ENCODE assay signal across 10 cellular contexts in the genomic region with DNA sequence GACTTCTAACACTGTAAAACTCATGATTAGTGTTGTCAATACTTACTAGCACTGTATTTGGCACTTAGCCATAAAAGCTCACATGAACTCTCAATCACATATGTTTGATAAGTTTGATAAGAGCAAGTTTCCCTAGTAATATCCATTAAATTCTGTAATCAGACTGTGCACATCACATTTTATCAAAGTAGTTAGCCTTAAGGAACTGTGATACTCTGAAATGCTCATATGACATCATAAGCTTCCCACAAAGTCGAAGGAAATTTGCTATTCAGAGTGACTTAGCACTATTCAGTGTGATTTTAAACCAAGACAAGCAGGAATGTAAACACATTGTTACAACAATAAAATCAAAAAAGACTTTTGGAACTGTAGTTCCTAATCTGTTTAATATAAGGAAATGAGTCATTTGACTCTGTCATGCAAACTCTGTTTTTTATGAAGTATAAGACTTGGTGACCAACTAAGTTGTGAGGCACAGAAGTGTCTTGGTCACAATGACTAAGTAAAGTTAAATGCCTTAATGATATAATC. TPM values are rescaled to one million over a fixed set of nuclear protein-coding genes. Genes with fewer than 3 reads are reported as not detected.
DNase-seq lines count a peak whose midpoint lies in the region; ATAC-seq and TF ChIP-seq lines count a peak whose summit lies in the region.
"Had no signal": no experiment of that assay in that cellular context is flagged by ENCODE, and none has a peak within 500 bp of the region (broad histone marks: within the 10 kb centered on the region; RNA-seq: fewer than 3 reads in every experiment).

No MANE protein-coding gene starts in this region.

- H3K4me1 ChIP-seq in ascending aorta, result no peaks in the 10 kb centered on the region

- peaks cover 2 to 3% of the 10 kb centered on the region in 2 donors for H3K9me3 Mint-ChIP-seq in natural killer cell

- intact Hi-C loops in ascending aorta (cut with DNase I) (no loop called here), natural killer cell (cut with micrococcal nuclease) (no loop called here)

- no peak for TF ChIP-seq CTCF in ascending aorta (IDR thresholded peaks at IDR 0.05)
- TF ChIP-seq CTCF in natural killer cell (IDR thresholded peaks at IDR 0.05), result no peak

- H3K27me3 Mint-ChIP-seq in natural killer cell (ENCODE audit: low read depth in 2 of 2), result no peaks in the 10 kb centered on the region

- H3K4me3 ChIP-seq in ascending aorta, result no peak overlapping the region
- H3K4me3 ChIP-seq: HAP-1 had no signal

- ATAC-seq in GM18520 (IDR thresholded peaks at IDR 0.05; ENCODE audit: unreplicated experiment), result peak; percentile 48
- ATAC-seq in HG03196 (IDR thresholded peaks at IDR 0.05; ENCODE audit: unreplicated experiment), result peak; percentile 51
- ATAC-seq in natural killer cell, result peak in 2 of 3 donors; percentile 17 to 82
- ATAC-seq in GM19324 (IDR thresholded peaks at IDR 0.05; ENCODE audit: low FRiP score, unreplicated experiment), result no peak

- H3K36me3 ChIP-seq in ascending aorta, result no peaks in the 10 kb centered on the region

- H3K27me3 ChIP-seq in ascending aorta, result no peaks in the 10 kb centered on the region

- H3K9me3 ChIP-seq in ascending aorta, result no peaks in the 10 kb centered on the region
- H3K9me3 ChIP-seq: HAP-1 had no signal

- H3K36me3 Mint-ChIP-seq in natural killer cell, result no peaks in the 10 kb centered on the region

- no peaks in the 10 kb centered on the region for H3K4me1 Mint-ChIP-seq in natural killer cell

- H3K27ac Mint-ChIP-seq in natural killer cell, result no peak overlapping the region

- peak overlapping the region; percentile 16 to 57 for H3K27ac ChIP-seq in ascending aorta

- DNase-seq in ascending aorta (ENCODE audit: low spot score in 2 of 2), result no peak
- DNase-seq in natural killer cell, result no peak
- DNase-seq in superior temporal gyrus (ENCODE audit: extremely low spot score), result no peak
- no peak for DNase-seq in islet precursor cell
- no peak for DNase-seq in hippocampal formation (lab: John Stamatoyannopoulos, UW)
- DNase-seq: activated CD4-positive, alpha-beta T cell treated with anti-CD3 and anti-CD28 coated beads for 4 hours had no signal

- H3K4me3 Mint-ChIP-seq in natural killer cell, result no peak overlapping the region

RNA-seq across cellular contexts. Expression of gene SLC7A11, which starts 6.7 kb away (rescaled TPM):
- total RNA-seq in ascending aorta, result 0.75 TPM
- total RNA-seq in natural killer cell, result 1 to 10 TPM in 1 of 3 donors, under 1 TPM in 1, not detected in 1; 0.07 to 1.4 TPM
